Comparison of ENCODE assay signal across 12 cellular contexts in genomic region chr10:70832852-70833542, GRCh38. TPM values are rescaled to one million over a fixed set of nuclear protein-coding genes. Genes with fewer than 3 reads are reported as not detected.
DNase-seq lines count a peak whose midpoint lies in the region; ATAC-seq and TF ChIP-seq lines count a peak whose summit lies in the region.
"Had no signal": no experiment of that assay in that cellular context is flagged by ENCODE, and none has a peak within 500 bp of the region (broad histone marks: within the 10 kb centered on the region; RNA-seq: fewer than 3 reads in every experiment).

No MANE protein-coding gene starts in this region.

- peak overlapping the region; percentile 38 for H3K4me3 Mint-ChIP-seq in activated CD8-positive, alpha-beta T cell treated with anti-CD3 and anti-CD28 coated beads for 36 hours
- no peak overlapping the region for H3K4me3 Mint-ChIP-seq in activated CD8-positive, alpha-beta T cell treated with anti-CD3 and anti-CD28 coated beads, Interleukin-2, amount 10 ng/mL, durations not matched to agents 7 days and 5 days

- H3K27me3 ChIP-seq in skeletal muscle tissue (ENCODE audit: control insufficient read depth in 3 of 3, insufficient read depth in 3 of 3, low read length in 3 of 3): no peaks in the 10 kb centered on the region
- H3K27me3 ChIP-seq in H7 (ENCODE audit: control insufficient read depth, insufficient read depth, low read length): no peaks in the 10 kb centered on the region
- H3K27me3 ChIP-seq: heart right ventricle, right lobe of liver had no signal

- intact Hi-C loops in activated CD8-positive, alpha-beta T cell treated with anti-CD3 and anti-CD28 coated beads for 36 hours (cut with micrococcal nuclease): no loop called here

- H3K27ac Mint-ChIP-seq in activated CD8-positive, alpha-beta T cell treated with anti-CD3 and anti-CD28 coated beads for 36 hours: peak overlapping the region; percentile 73
- no peak overlapping the region for H3K27ac Mint-ChIP-seq in activated CD8-positive, alpha-beta T cell treated with anti-CD3 and anti-CD28 coated beads, Interleukin-2, amount 10 ng/mL, durations not matched to agents 7 days and 5 days

- no peaks in the 10 kb centered on the region for H3K36me3 ChIP-seq in skeletal muscle tissue (ENCODE audit: control insufficient read depth in 3 of 3, insufficient read depth in 3 of 3, low read length in 3 of 3)
- H3K36me3 ChIP-seq in H7 (replicated peaks; ENCODE audit: control insufficient read depth, insufficient read depth, low read length): no peaks in the 10 kb centered on the region; the same call in 1 of the 2 replicates
- H3K36me3 ChIP-seq: right lobe of liver had no signal

- DNase-seq in activated CD8-positive, alpha-beta T cell treated with anti-CD3 and anti-CD28 coated beads for 36 hours: no peak
- DNase-seq in activated CD8-positive, alpha-beta T cell treated with anti-CD3 and anti-CD28 coated beads, Interleukin-2, amount 10 ng/mL, durations not matched to agents 7 days and 5 days: no peak
- peak; percentile 84 for DNase-seq in RPMI7951 (ENCODE audit: low read depth)
- DNase-seq in epithelial cell of esophagus (ENCODE audit: low read depth): peak; percentile 78
- no peak for DNase-seq in NCI-H748 treated with DMSO at 0.1 percent for 48 hours (lab: John Stamatoyannopoulos, UW)
- no peak for DNase-seq in NCI-H1092 (lab: John Stamatoyannopoulos, UW)
- DNase-seq in H7: no peak
- DNase-seq: heart right ventricle, right lobe of liver had no signal

- H3K36me3 Mint-ChIP-seq in activated CD8-positive, alpha-beta T cell treated with anti-CD3 and anti-CD28 coated beads for 36 hours (ENCODE audit: low read depth): peaks cover 31% of the 10 kb centered on the region
- H3K36me3 Mint-ChIP-seq in activated CD8-positive, alpha-beta T cell treated with anti-CD3 and anti-CD28 coated beads, Interleukin-2, amount 10 ng/mL, durations not matched to agents 7 days and 5 days (ENCODE audit: low read depth): peaks cover 16% of the 10 kb centered on the region

- H3K4me3 ChIP-seq in epithelial cell of esophagus (ENCODE audit: low read length): no peak overlapping the region
- H3K4me3 ChIP-seq in skeletal muscle tissue (ENCODE audit: low read length in 3 of 3): no peak overlapping the region
- H3K4me3 ChIP-seq in H7 (ENCODE audit: insufficient read depth, low read depth, low read length): no peak overlapping the region
- H3K4me3 ChIP-seq: heart right ventricle, right lobe of liver had no signal

- CTCF ChIA-PET in activated CD8-positive, alpha-beta T cell treated with anti-CD3 and anti-CD28 coated beads for 36 hours (lab: Charles Lee): interaction anchor here (1.1 to 1.8 kb wide), 4 partner anchors 17 to 283 kb away, joined by 3 to 8 read pairs (median 4); partner anchors contain the start of gene SGPL1
- CTCF ChIA-PET in activated CD8-positive, alpha-beta T cell treated with anti-CD3 and anti-CD28 coated beads, Interleukin-2, amount 10 ng/mL, durations not matched to agents 7 days and 5 days (lab: Charles Lee): interaction anchor here (0.9 to 1.4 kb wide), 5 partner anchors 10 to 38 kb away, joined by 3 to 4 read pairs (median 3); no protein-coding TSS in a partner anchor

- H3K27me3 Mint-ChIP-seq in activated CD8-positive, alpha-beta T cell treated with anti-CD3 and anti-CD28 coated beads for 36 hours: no peaks in the 10 kb centered on the region
- H3K27me3 Mint-ChIP-seq in activated CD8-positive, alpha-beta T cell treated with anti-CD3 and anti-CD28 coated beads, Interleukin-2, amount 10 ng/mL, durations not matched to agents 7 days and 5 days (ENCODE audit: low read depth): no peaks in the 10 kb centered on the region

- peaks cover 12 to 50% (median 13%) of the 10 kb centered on the region in 3 donors for H3K4me1 ChIP-seq in skeletal muscle tissue (ENCODE audit: control insufficient read depth in 3 of 3, insufficient read depth in 3 of 3, low read length in 3 of 3)

- peaks cover 58% of the 10 kb centered on the region for H3K4me1 Mint-ChIP-seq in activated CD8-positive, alpha-beta T cell treated with anti-CD3 and anti-CD28 coated beads for 36 hours (ENCODE audit: low read depth)
- H3K4me1 Mint-ChIP-seq in activated CD8-positive, alpha-beta T cell treated with anti-CD3 and anti-CD28 coated beads, Interleukin-2, amount 10 ng/mL, durations not matched to agents 7 days and 5 days (ENCODE audit: low read depth): peaks cover 7% of the 10 kb centered on the region

- H3K9ac ChIP-seq in skeletal muscle tissue (ENCODE audit: low read depth in 1 of 3, low read length in 3 of 3): no peak overlapping the region

- H3K27ac ChIP-seq in skeletal muscle tissue (ENCODE audit: low read depth, low read length): peak overlapping the region; percentile 28
- H3K27ac ChIP-seq: C4-2B had no signal

- H3K9me3 Mint-ChIP-seq in activated CD8-positive, alpha-beta T cell treated with anti-CD3 and anti-CD28 coated beads for 36 hours: peaks cover 4% of the 10 kb centered on the region
- H3K9me3 Mint-ChIP-seq in activated CD8-positive, alpha-beta T cell treated with anti-CD3 and anti-CD28 coated beads, Interleukin-2, amount 10 ng/mL, durations not matched to agents 7 days and 5 days (ENCODE audit: insufficient read depth): no peaks in the 10 kb centered on the region

- no peak for TF ChIP-seq CTCF in activated CD8-positive, alpha-beta T cell treated with anti-CD3 and anti-CD28 coated beads for 36 hours (IDR thresholded peaks at IDR 0.05)
- TF ChIP-seq CTCF in epithelial cell of esophagus (IDR thresholded peaks at IDR 0.05; ENCODE audit: insufficient read depth, low read depth, low read length, missing control alignments): no peak

- no peaks in the 10 kb centered on the region for H3K9me3 ChIP-seq in skeletal muscle tissue (ENCODE audit: control insufficient read depth in 3 of 3, low read length in 3 of 3)
- H3K9me3 ChIP-seq: right lobe of liver had no signal

- POLR2A ChIA-PET in activated CD8-positive, alpha-beta T cell treated with anti-CD3 and anti-CD28 coated beads for 36 hours (lab: Charles Lee): interaction anchor here (0.8 to 1.1 kb wide), 3 partner anchors 11 to 21 kb away, joined by 3 to 5 read pairs (median 3); no protein-coding TSS in a partner anchor
- POLR2A ChIA-PET in activated CD8-positive, alpha-beta T cell treated with anti-CD3 and anti-CD28 coated beads, Interleukin-2, amount 10 ng/mL, durations not matched to agents 7 days and 5 days (lab: Charles Lee): interaction anchor here (1.5 kb wide), 1 partner anchor 16 kb away, joined by 6 read pairs; the partner anchor contains the start of gene SGPL1

- ATAC-seq in activated CD8-positive, alpha-beta T cell treated with anti-CD3 and anti-CD28 coated beads for 36 hours: peak; percentile 68
- ATAC-seq in activated CD8-positive, alpha-beta T cell treated with anti-CD3 and anti-CD28 coated beads, Interleukin-2, amount 10 ng/mL, durations not matched to agents 7 days and 5 days: no peak
- ATAC-seq: right lobe of liver had no signal

RNA-seq across cellular contexts. Expression of gene SGPL1, which starts 17.2 kb away (rescaled TPM):
- 10 to 100 TPM; 13.7 to 16.6 TPM for total RNA-seq in activated CD8-positive, alpha-beta T cell treated with anti-CD3 and anti-CD28 coated beads for 36 hours
- 10 to 100 TPM; 22.2 to 28.0 TPM for total RNA-seq in activated CD8-positive, alpha-beta T cell treated with anti-CD3 and anti-CD28 coated beads, Interleukin-2, amount 10 ng/mL, durations not matched to agents 7 days and 5 days
- total RNA-seq in RPMI7951 (2014; rRNA removed; shearing (Covaris generic)): 14.1 and 23.0 TPM in 2 replicates
- 37.1 TPM for total RNA-seq in skeletal muscle tissue
- 35.0 and 35.1 TPM in 2 replicates for total RNA-seq in H7 (2014; rRNA removed; shearing (Covaris generic))

RNA-seq across cellular contexts. Expression of gene TBATA, which starts 47.8 kb away (rescaled TPM):
- total RNA-seq in activated CD8-positive, alpha-beta T cell treated with anti-CD3 and anti-CD28 coated beads for 36 hours: not detected
- total RNA-seq in activated CD8-positive, alpha-beta T cell treated with anti-CD3 and anti-CD28 coated beads, Interleukin-2, amount 10 ng/mL, durations not matched to agents 7 days and 5 days: not detected
- not detected in 2 replicates for total RNA-seq in RPMI7951 (2014; rRNA removed; shearing (Covaris generic))
- not detected for total RNA-seq in skeletal muscle tissue
- total RNA-seq in H7 (2014; rRNA removed; shearing (Covaris generic)): not detected in 2 replicates
- total RNA-seq: heart right ventricle, NCI-H460, right lobe of liver had no signal

RNA-seq across cellular contexts. Expression of gene PCBD1, which starts 55.4 kb away (rescaled TPM):
- 10 to 100 TPM; 40.0 to 41.5 TPM for total RNA-seq in activated CD8-positive, alpha-beta T cell treated with anti-CD3 and anti-CD28 coated beads for 36 hours
- 10 to 100 TPM; 28.6 to 31.7 TPM for total RNA-seq in activated CD8-positive, alpha-beta T cell treated with anti-CD3 and anti-CD28 coated beads, Interleukin-2, amount 10 ng/mL, durations not matched to agents 7 days and 5 days
- total RNA-seq in RPMI7951 (2014; rRNA removed; shearing (Covaris generic)): 71.6 and 73.9 TPM in 2 replicates
- 34.4 TPM for total RNA-seq in skeletal muscle tissue
- 41.1 and 51.1 TPM in 2 replicates for total RNA-seq in H7 (2014; rRNA removed; shearing (Covaris generic))

Comparison
In these comparisons a context has a peak if more than half of its experiments do, and no peak if none do; other contexts are left out.
1. DNase-seq: peak in RPMI7951 (single experiment) and epithelial cell of esophagus (single experiment); none in activated CD8-positive, alpha-beta T cell treated with anti-CD3 and anti-CD28 coated beads for 36 hours (single experiment), activated CD8-positive, alpha-beta T cell treated with anti-CD3 and anti-CD28 coated beads, Interleukin-2, amount 10 ng/mL, durations not matched to agents 7 days and 5 days (single experiment), NCI-H748 treated with DMSO at 0.1 percent for 48 hours (single experiment), NCI-H1092 (single experiment) and H7 (single experiment).